1 cellular context compared by ENCODE assay signal in the genomic region with DNA sequence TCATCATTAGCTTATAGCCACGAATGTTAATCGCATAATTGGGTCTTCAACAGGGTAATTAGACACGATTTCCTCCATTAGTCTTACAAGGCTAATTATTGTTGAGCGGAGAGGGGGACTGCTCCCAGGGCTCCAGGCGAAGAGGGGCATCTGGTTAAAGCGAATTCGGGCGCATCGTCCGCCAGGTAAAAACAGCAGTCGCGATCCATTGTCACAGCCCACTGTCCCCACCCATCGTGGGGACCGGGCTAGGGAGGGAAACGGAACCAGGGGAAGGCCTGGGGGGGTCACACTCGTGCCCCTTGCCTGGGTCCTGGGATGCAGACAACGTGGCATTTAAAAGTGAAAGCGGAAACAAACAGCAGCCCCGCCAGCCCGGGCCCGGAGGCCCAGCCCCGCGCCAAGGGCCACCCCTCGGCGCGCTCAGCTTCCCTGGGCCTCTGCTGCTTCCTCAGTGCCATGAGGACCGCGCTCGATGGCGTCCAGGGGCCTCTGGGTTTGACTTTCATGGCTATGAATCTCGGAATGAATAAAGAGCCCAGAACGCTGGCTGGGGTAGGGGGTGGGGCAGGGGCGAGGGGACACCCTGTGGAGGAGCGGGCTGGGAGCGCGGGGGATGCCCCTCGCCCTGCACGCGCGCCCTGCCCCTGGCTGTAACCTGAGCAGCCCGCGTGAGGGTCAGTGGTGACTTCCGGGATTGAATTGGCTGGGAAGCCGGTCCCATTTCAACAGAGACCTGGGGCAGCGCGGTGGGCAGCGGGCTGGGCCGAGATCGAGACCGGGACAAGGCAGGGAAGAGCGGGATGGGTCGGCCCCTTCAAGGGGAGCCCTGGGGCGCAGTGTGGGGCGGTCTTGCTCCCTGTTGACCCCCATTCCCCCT.
TF ChIP-seq lines count a peak whose summit lies in the region.

No MANE protein-coding gene starts in this region.

TF ChIP-seq in WTC11, 78 proteins besides CTCF, POLR2A, EP300 and RAD21 (continued from another document):
- TF ChIP-seq PREB (CRISPR knock-in tag; IDR thresholded peaks at IDR 0.05; ENCODE audit: borderline replicate concordance) (no peak), ZNF232 (CRISPR knock-in tag; IDR thresholded peaks at IDR 0.05) (no peak)
- TF ChIP-seq, protein P1, sequence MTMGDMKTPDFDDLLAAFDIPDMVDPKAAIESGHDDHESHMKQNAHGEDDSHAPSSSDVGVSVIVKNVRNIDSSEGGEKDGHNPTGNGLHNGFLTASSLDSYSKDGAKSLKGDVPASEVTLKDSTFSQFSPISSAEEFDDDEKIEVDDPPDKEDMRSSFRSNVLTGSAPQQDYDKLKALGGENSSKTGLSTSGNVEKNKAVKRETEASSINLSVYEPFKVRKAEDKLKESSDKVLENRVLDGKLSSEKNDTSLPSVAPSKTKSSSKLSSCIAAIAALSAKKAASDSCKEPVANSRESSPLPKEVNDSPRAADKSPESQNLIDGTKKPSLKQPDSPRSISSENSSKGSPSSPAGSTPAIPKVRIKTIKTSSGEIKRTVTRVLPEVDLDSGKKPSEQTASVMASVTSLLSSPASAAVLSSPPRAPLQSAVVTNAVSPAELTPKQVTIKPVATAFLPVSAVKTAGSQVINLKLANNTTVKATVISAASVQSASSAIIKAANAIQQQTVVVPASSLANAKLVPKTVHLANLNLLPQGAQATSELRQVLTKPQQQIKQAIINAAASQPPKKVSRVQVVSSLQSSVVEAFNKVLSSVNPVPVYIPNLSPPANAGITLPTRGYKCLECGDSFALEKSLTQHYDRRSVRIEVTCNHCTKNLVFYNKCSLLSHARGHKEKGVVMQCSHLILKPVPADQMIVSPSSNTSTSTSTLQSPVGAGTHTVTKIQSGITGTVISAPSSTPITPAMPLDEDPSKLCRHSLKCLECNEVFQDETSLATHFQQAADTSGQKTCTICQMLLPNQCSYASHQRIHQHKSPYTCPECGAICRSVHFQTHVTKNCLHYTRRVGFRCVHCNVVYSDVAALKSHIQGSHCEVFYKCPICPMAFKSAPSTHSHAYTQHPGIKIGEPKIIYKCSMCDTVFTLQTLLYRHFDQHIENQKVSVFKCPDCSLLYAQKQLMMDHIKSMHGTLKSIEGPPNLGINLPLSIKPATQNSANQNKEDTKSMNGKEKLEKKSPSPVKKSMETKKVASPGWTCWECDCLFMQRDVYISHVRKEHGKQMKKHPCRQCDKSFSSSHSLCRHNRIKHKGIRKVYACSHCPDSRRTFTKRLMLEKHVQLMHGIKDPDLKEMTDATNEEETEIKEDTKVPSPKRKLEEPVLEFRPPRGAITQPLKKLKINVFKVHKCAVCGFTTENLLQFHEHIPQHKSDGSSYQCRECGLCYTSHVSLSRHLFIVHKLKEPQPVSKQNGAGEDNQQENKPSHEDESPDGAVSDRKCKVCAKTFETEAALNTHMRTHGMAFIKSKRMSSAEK (CRISPR knock-in tag; IDR thresholded peaks at IDR 0.05; ENCODE audit: borderline replicate concordance), result no peak
